Comparison of ENCODE assay signal across 9 cellular contexts in the genomic region with DNA sequence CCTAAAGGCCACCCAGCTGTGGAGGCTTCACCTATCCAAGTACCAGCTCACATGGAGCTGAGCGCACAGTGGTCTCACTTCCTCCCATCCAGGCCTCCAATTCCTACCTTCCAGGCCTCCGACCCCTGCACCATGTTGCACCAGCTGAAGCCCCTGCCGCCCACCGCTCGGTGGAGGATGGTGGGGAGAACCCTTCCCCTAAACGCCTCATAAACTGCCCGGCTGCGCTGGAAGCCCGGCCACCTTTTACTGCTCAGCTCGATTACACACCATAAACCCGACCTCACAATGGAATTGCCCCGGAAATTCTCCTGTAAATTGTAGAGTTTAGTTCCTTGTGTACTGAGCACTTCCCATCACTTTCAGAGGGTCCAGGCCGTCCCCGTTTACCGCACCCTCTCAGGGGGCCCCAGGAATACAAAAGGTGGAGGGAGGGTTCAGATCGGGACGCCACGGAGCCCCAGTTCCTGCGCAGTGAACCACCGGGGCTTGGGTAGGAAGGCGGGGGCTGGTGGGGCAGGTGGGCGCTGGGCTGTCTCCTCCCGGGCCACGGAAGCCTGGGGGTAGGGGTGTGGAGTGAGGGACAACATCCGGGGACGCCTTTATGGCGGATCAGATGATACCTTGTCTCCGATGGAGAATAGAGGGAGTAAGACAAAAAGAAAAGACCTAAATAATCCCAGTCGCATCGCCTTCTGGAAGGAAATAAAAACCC. TPM values are rescaled to one million over a fixed set of nuclear protein-coding genes. Genes with fewer than 3 reads are reported as not detected.
A peak's percentile ranks its signal among the peaks of the same experiment; 100 is the strongest.
DNase-seq lines count a peak whose midpoint lies in the region; ATAC-seq and TF ChIP-seq lines count a peak whose summit lies in the region.
"Had no signal": no experiment of that assay in that cellular context is flagged by ENCODE, and none has a peak within 500 bp of the region (broad histone marks: within the 10 kb centered on the region; RNA-seq: fewer than 3 reads in every experiment).

No MANE protein-coding gene starts in this region.

- H3K27ac ChIP-seq in endodermal cell (ENCODE audit: low read depth, low read length), result no peak overlapping the region

- POLR2A ChIA-PET in activated CD4-positive, alpha-beta memory T cell treated with anti-CD3 and anti-CD28 coated beads, Interleukin-2, amount 10 ng/mL, durations not matched to agents 7 days and 5 days (lab: Charles Lee), result no interaction called here
- POLR2A ChIA-PET in activated CD4-positive, alpha-beta memory T cell treated with anti-CD3 and anti-CD28 coated beads for 36 hours (lab: Charles Lee), result no interaction called here

- WGBS in endodermal cell (ENCODE audit: insufficient coverage in 1 of 2, insufficient read length in 1 of 2), 2 experiments, result 39 to 49% methylated on average over 19 to 29 of the region's 30 CpGs

- peak overlapping the region; percentile 48 for H3K27ac Mint-ChIP-seq in activated CD4-positive, alpha-beta memory T cell treated with anti-CD3 and anti-CD28 coated beads, Interleukin-2, amount 10 ng/mL, durations not matched to agents 7 days and 5 days
- H3K27ac Mint-ChIP-seq in activated CD4-positive, alpha-beta memory T cell treated with anti-CD3 and anti-CD28 coated beads for 36 hours, result no peak overlapping the region
- no peak overlapping the region for H3K27ac Mint-ChIP-seq in endodermal cell

- no peak for ATAC-seq in sciatic nerve
- no peak for ATAC-seq in GM19397 (IDR thresholded peaks at IDR 0.05; ENCODE audit: unreplicated experiment)

- no peaks in the 10 kb centered on the region for H3K9me3 Mint-ChIP-seq in activated CD4-positive, alpha-beta memory T cell treated with anti-CD3 and anti-CD28 coated beads, Interleukin-2, amount 10 ng/mL, durations not matched to agents 7 days and 5 days
- no peaks in the 10 kb centered on the region for H3K9me3 Mint-ChIP-seq in activated CD4-positive, alpha-beta memory T cell treated with anti-CD3 and anti-CD28 coated beads for 36 hours
- H3K9me3 Mint-ChIP-seq in endodermal cell, result peaks cover 43% of the 10 kb centered on the region

- no peak for TF ChIP-seq CTCF in endodermal cell (conservative IDR thresholded peaks at IDR 0.05)

- H3K36me3 ChIP-seq in endodermal cell (ENCODE audit: control insufficient read depth, insufficient read depth, low read length), result no peaks in the 10 kb centered on the region

- H3K9me3 ChIP-seq in endodermal cell (ENCODE audit: control insufficient read depth, low read length), result peaks cover 38% of the 10 kb centered on the region

- peaks cover 3% of the 10 kb centered on the region for H3K36me3 Mint-ChIP-seq in activated CD4-positive, alpha-beta memory T cell treated with anti-CD3 and anti-CD28 coated beads, Interleukin-2, amount 10 ng/mL, durations not matched to agents 7 days and 5 days (ENCODE audit: low read depth)
- H3K36me3 Mint-ChIP-seq in activated CD4-positive, alpha-beta memory T cell treated with anti-CD3 and anti-CD28 coated beads for 36 hours, result peaks cover 4% of the 10 kb centered on the region
- peaks cover 2% of the 10 kb centered on the region for H3K36me3 Mint-ChIP-seq in endodermal cell (ENCODE audit: low read depth)

- H3K4me1 ChIP-seq in endodermal cell (ENCODE audit: control insufficient read depth, insufficient read depth, low read length), result no peaks in the 10 kb centered on the region

- intact Hi-C loops in activated CD4-positive, alpha-beta memory T cell treated with anti-CD3 and anti-CD28 coated beads for 36 hours (cut with micrococcal nuclease), result loop anchor here (10.0 kb wide), 1 partner anchor 863 kb away; the partner anchor contains the start of gene SNX10
- intact Hi-C loops in sciatic nerve (cut with DNase I), result loop anchor here (10.0 kb wide), 1 partner anchor 783 kb away; no protein-coding TSS in a partner anchor

- no peak overlapping the region for H3K9ac ChIP-seq in endodermal cell (ENCODE audit: extremely low read depth, low read length, poor library complexity, severe bottlenecking)

- no peak overlapping the region for H3K4me3 ChIP-seq in endodermal cell (ENCODE audit: low read length)

- peaks cover 21% of the 10 kb centered on the region for H3K4me1 Mint-ChIP-seq in activated CD4-positive, alpha-beta memory T cell treated with anti-CD3 and anti-CD28 coated beads, Interleukin-2, amount 10 ng/mL, durations not matched to agents 7 days and 5 days
- peaks cover 39% of the 10 kb centered on the region for H3K4me1 Mint-ChIP-seq in activated CD4-positive, alpha-beta memory T cell treated with anti-CD3 and anti-CD28 coated beads for 36 hours (ENCODE audit: low read depth)
- no peaks in the 10 kb centered on the region for H3K4me1 Mint-ChIP-seq in endodermal cell

- peaks cover 100% of the 10 kb centered on the region for H3K27me3 ChIP-seq in endodermal cell (ENCODE audit: control insufficient read depth, insufficient read depth, low read length, poor library complexity, severe bottlenecking)

- no peak overlapping the region for H3K4me3 Mint-ChIP-seq in activated CD4-positive, alpha-beta memory T cell treated with anti-CD3 and anti-CD28 coated beads, Interleukin-2, amount 10 ng/mL, durations not matched to agents 7 days and 5 days
- H3K4me3 Mint-ChIP-seq in activated CD4-positive, alpha-beta memory T cell treated with anti-CD3 and anti-CD28 coated beads for 36 hours, result no peak overlapping the region
- H3K4me3 Mint-ChIP-seq in endodermal cell, result no peak overlapping the region

- H3K27me3 Mint-ChIP-seq in activated CD4-positive, alpha-beta memory T cell treated with anti-CD3 and anti-CD28 coated beads, Interleukin-2, amount 10 ng/mL, durations not matched to agents 7 days and 5 days, result peaks cover 89% of the 10 kb centered on the region
- H3K27me3 Mint-ChIP-seq in activated CD4-positive, alpha-beta memory T cell treated with anti-CD3 and anti-CD28 coated beads for 36 hours, result peaks cover 85% of the 10 kb centered on the region
- peaks cover 99% of the 10 kb centered on the region for H3K27me3 Mint-ChIP-seq in endodermal cell (ENCODE audit: insufficient read depth)

- no peak for DNase-seq in activated CD4-positive, alpha-beta memory T cell treated with anti-CD3 and anti-CD28 coated beads, Interleukin-2, amount 10 ng/mL, durations not matched to agents 7 days and 5 days
- DNase-seq in activated CD4-positive, alpha-beta memory T cell treated with anti-CD3 and anti-CD28 coated beads for 36 hours, result no peak
- DNase-seq in endodermal cell, result peak; percentile 44
- DNase-seq in sciatic nerve (ENCODE audit: low spot score), result peak; percentile 55
- DNase-seq in DMS 273 treated with DMSO at 0.1 percent for 48 hours (lab: John Stamatoyannopoulos, UW), result no peak
- DNase-seq: activated CD4-positive, alpha-beta T cell treated with anti-CD3 and anti-CD28 coated beads, Interleukin-2, amount 50 U/mL, for 48 hours; NCI-H2107 had no signal

- CTCF ChIA-PET in activated CD4-positive, alpha-beta memory T cell treated with anti-CD3 and anti-CD28 coated beads, Interleukin-2, amount 10 ng/mL, durations not matched to agents 7 days and 5 days (lab: Charles Lee), result interaction anchor here (1.3 kb wide), 1 partner anchor 38 kb away, joined by 6 read pairs; no protein-coding TSS in a partner anchor
- CTCF ChIA-PET in activated CD4-positive, alpha-beta memory T cell treated with anti-CD3 and anti-CD28 coated beads for 36 hours (lab: Charles Lee), result interaction anchor here (1.3 to 2.2 kb wide), 4 partner anchors 11 to 478 kb away, joined by 3 to 9 read pairs (median 6); no protein-coding TSS in a partner anchor

RNA-seq across cellular contexts. Expression of gene HOXA7, which starts 1.4 kb away (rescaled TPM):
- total RNA-seq in activated CD4-positive, alpha-beta memory T cell treated with anti-CD3 and anti-CD28 coated beads, Interleukin-2, amount 10 ng/mL, durations not matched to agents 7 days and 5 days, result not detected
- total RNA-seq in activated CD4-positive, alpha-beta memory T cell treated with anti-CD3 and anti-CD28 coated beads for 36 hours, result not detected
- not detected for total RNA-seq in endodermal cell
- 7.1 TPM for polyA plus RNA-seq in endodermal cell (2013, experiment 1 of 2)
- 2.9 TPM for polyA plus RNA-seq in endodermal cell (2013, experiment 2 of 2)
- 6.2 TPM for total RNA-seq in sciatic nerve
- total RNA-seq: HT1080 had no signal

RNA-seq across cellular contexts. Expression of gene HOXA3, which starts 5.5 kb away (rescaled TPM):
- not detected for total RNA-seq in activated CD4-positive, alpha-beta memory T cell treated with anti-CD3 and anti-CD28 coated beads, Interleukin-2, amount 10 ng/mL, durations not matched to agents 7 days and 5 days
- not detected for total RNA-seq in activated CD4-positive, alpha-beta memory T cell treated with anti-CD3 and anti-CD28 coated beads for 36 hours
- not detected for total RNA-seq in endodermal cell
- 19.4 TPM for polyA plus RNA-seq in endodermal cell (2013, experiment 1 of 2)
- polyA plus RNA-seq in endodermal cell (2013, experiment 2 of 2), result 15.9 TPM
- 20.9 TPM for total RNA-seq in sciatic nerve
- total RNA-seq: HT1080 had no signal

RNA-seq across cellular contexts. Expression of gene HOXA9, which starts 7.5 kb away (rescaled TPM):
- not detected for total RNA-seq in activated CD4-positive, alpha-beta memory T cell treated with anti-CD3 and anti-CD28 coated beads, Interleukin-2, amount 10 ng/mL, durations not matched to agents 7 days and 5 days
- under 1 TPM in 1 of 2 experiments, not detected in 1; 0.19 TPM for total RNA-seq in activated CD4-positive, alpha-beta memory T cell treated with anti-CD3 and anti-CD28 coated beads for 36 hours
- total RNA-seq in endodermal cell (not detected), sciatic nerve (7.1 TPM)
- 23.9 TPM for polyA plus RNA-seq in endodermal cell (2013, experiment 1 of 2)
- 14.3 TPM for polyA plus RNA-seq in endodermal cell (2013, experiment 2 of 2)

RNA-seq across cellular contexts. Expression of gene HOXA6, which starts 10.3 kb away (rescaled TPM):
- not detected for total RNA-seq in activated CD4-positive, alpha-beta memory T cell treated with anti-CD3 and anti-CD28 coated beads, Interleukin-2, amount 10 ng/mL, durations not matched to agents 7 days and 5 days
- total RNA-seq in activated CD4-positive, alpha-beta memory T cell treated with anti-CD3 and anti-CD28 coated beads for 36 hours, result not detected
- total RNA-seq in endodermal cell, result not detected
- polyA plus RNA-seq in endodermal cell (2013, experiment 1 of 2), result 8.6 TPM
- 5.5 TPM for polyA plus RNA-seq in endodermal cell (2013, experiment 2 of 2)
- 15.8 TPM for total RNA-seq in sciatic nerve

RNA-seq across cellular contexts. Expression of gene HOXA5, which starts 14.4 kb away (rescaled TPM):
- not detected for total RNA-seq in activated CD4-positive, alpha-beta memory T cell treated with anti-CD3 and anti-CD28 coated beads, Interleukin-2, amount 10 ng/mL, durations not matched to agents 7 days and 5 days
- not detected for total RNA-seq in activated CD4-positive, alpha-beta memory T cell treated with anti-CD3 and anti-CD28 coated beads for 36 hours
- total RNA-seq in endodermal cell (not detected), sciatic nerve (20.1 TPM)
- 11.4 TPM for polyA plus RNA-seq in endodermal cell (2013, experiment 1 of 2)
- 5.3 TPM for polyA plus RNA-seq in endodermal cell (2013, experiment 2 of 2)

Comparison
In these comparisons a context has a peak if more than half of its experiments do, and no peak if none do; other contexts are left out.
1. DNase-seq: peak in endodermal cell (single experiment) and sciatic nerve (single experiment); none in activated CD4-positive, alpha-beta memory T cell treated with anti-CD3 and anti-CD28 coated beads, Interleukin-2, amount 10 ng/mL, durations not matched to agents 7 days and 5 days (single experiment), activated CD4-positive, alpha-beta memory T cell treated with anti-CD3 and anti-CD28 coated beads for 36 hours (single experiment) and DMS 273 treated with DMSO at 0.1 percent for 48 hours (single experiment).
2. RNA of gene HOXA3, which starts 5.5 kb away (total RNA-seq): 20.9 TPM in sciatic nerve (single experiment); not detected in activated CD4-positive, alpha-beta memory T cell treated with anti-CD3 and anti-CD28 coated beads, Interleukin-2, amount 10 ng/mL, durations not matched to agents 7 days and 5 days, not detected in activated CD4-positive, alpha-beta memory T cell treated with anti-CD3 and anti-CD28 coated beads for 36 hours and not detected in endodermal cell; every median in the first group is over 10 times any median in the second.